ENCODE assay signal across 8 cellular contexts in the genomic region with DNA sequence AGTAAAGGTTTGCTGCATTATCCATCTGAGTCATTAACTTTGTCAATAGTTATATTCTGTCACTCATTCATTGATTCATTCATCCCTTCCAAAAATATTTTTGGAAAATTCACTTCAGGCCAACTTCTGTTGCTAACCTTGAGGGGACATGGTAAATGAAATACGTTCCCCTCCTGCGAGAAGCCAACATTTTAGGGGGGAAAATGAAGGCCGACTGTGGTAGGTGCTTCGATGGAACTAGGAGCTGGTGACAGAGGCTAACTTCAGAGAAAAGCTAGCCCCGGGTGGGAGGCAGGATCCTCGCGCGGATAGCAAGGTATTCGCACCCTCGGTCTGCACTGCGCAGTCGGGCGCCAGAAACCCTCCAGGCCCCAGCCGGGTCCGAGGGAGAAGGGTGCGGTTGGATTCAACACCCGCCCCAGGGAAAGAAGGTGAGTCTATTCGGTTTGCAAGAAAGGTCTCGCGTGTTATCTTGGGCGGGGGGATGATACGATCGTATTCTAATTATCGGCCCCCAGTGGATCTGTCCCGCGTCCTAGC. TPM values are rescaled to one million over a fixed set of nuclear protein-coding genes. Genes with fewer than 3 reads are reported as not detected.
DNase-seq lines count a peak whose midpoint lies in the region; ATAC-seq and TF ChIP-seq lines count a peak whose summit lies in the region.

No MANE protein-coding gene starts in this region.

- H3K36me3 ChIP-seq in hepatocyte (replicated peaks; ENCODE audit: insufficient read depth, low read depth) (no peaks in the 10 kb centered on the region), smooth muscle cell (ENCODE audit: low read depth) (no peaks in the 10 kb centered on the region)

- H2AFZ ChIP-seq in hepatocyte (peak overlapping the region; percentile 94), smooth muscle cell (ENCODE audit: low read depth) (peak overlapping the region; percentile 85)

- ATAC-seq in HG03175 (IDR thresholded peaks at IDR 0.05; ENCODE audit: unreplicated experiment) (peak; percentile 20), HG02970 (IDR thresholded peaks at IDR 0.05; ENCODE audit: low FRiP score, unreplicated experiment) (no peak)

- H3K4me1 ChIP-seq in hepatocyte (ENCODE audit: insufficient read depth) = peaks cover 10% of the 10 kb centered on the region
- peaks cover 17% of the 10 kb centered on the region for H3K4me1 ChIP-seq in smooth muscle cell (ENCODE audit: low read depth)

- H3K79me2 ChIP-seq in hepatocyte (peaks cover 38% of the 10 kb centered on the region), smooth muscle cell (ENCODE audit: low read depth) (peaks cover 40% of the 10 kb centered on the region)

- TF ChIP-seq CTCF in hepatocyte (IDR thresholded peaks at IDR 0.05; ENCODE audit: poor library complexity) (no peak), smooth muscle cell (IDR thresholded peaks at IDR 0.05; ENCODE audit: borderline replicate concordance, insufficient read depth, poor library complexity, severe bottlenecking) (no peak)

- peak overlapping the region; percentile 95 for H3K4me3 Mint-ChIP-seq in activated T-helper 1 cell treated with anti-CD3 and anti-CD28 coated beads, Interleukin-12 subunit alpha, Interleukin-12 subunit beta, Interleukin-2, Interleukin-4 antibody, amounts not matched to agents 30 ng/mL and 10 ng/mL and 1 ng/mL, durations not matched to agents 14 hours and 24 hours and 36 hours

- peak overlapping the region; percentile 98 for H3K27ac Mint-ChIP-seq in activated T-helper 1 cell treated with anti-CD3 and anti-CD28 coated beads, Interleukin-12 subunit alpha, Interleukin-12 subunit beta, Interleukin-2, Interleukin-4 antibody, amounts not matched to agents 30 ng/mL and 10 ng/mL and 1 ng/mL, durations not matched to agents 14 hours and 24 hours and 36 hours

- H3K9me2 ChIP-seq in hepatocyte (replicated peaks; ENCODE audit: insufficient read depth) = no peaks in the 10 kb centered on the region

- no peaks in the 10 kb centered on the region for H4K20me1 ChIP-seq in hepatocyte (ENCODE audit: insufficient read depth, poor library complexity, severe bottlenecking)
- H4K20me1 ChIP-seq in smooth muscle cell (ENCODE audit: low read depth) = no peaks in the 10 kb centered on the region

- H3K27me3 ChIP-seq in hepatocyte = no peaks in the 10 kb centered on the region
- H3K27me3 ChIP-seq in smooth muscle cell (ENCODE audit: low read depth) = no peaks in the 10 kb centered on the region

- H3K4me2 ChIP-seq in hepatocyte = peak overlapping the region; percentile 84
- peak overlapping the region; percentile 99 for H3K4me2 ChIP-seq in smooth muscle cell

- no peaks in the 10 kb centered on the region for H3F3A ChIP-seq in smooth muscle cell (ENCODE audit: low read depth)

- H3K9me3 Mint-ChIP-seq in activated T-helper 1 cell treated with anti-CD3 and anti-CD28 coated beads, Interleukin-12 subunit alpha, Interleukin-12 subunit beta, Interleukin-2, Interleukin-4 antibody, amounts not matched to agents 30 ng/mL and 10 ng/mL and 1 ng/mL, durations not matched to agents 14 hours and 24 hours and 36 hours = no peaks in the 10 kb centered on the region

- H3K27me3 Mint-ChIP-seq in activated T-helper 1 cell treated with anti-CD3 and anti-CD28 coated beads, Interleukin-12 subunit alpha, Interleukin-12 subunit beta, Interleukin-2, Interleukin-4 antibody, amounts not matched to agents 30 ng/mL and 10 ng/mL and 1 ng/mL, durations not matched to agents 14 hours and 24 hours and 36 hours (ENCODE audit: insufficient read depth) = peaks cover 6% of the 10 kb centered on the region

- peak overlapping the region; percentile 56 for H3K4me3 ChIP-seq in hepatocyte
- H3K4me3 ChIP-seq in smooth muscle cell = peak overlapping the region; percentile 77

- WGBS in hepatocyte (ENCODE audit: low lambda C conversion rate, missing lambda C conversion rate) = 14% methylated on average over 26 of the region's 26 CpGs
- WGBS in smooth muscle cell (ENCODE audit: low lambda C conversion rate) = 21% methylated on average over 26 of the region's 26 CpGs

- H3K27ac ChIP-seq in hepatocyte (peak overlapping the region; percentile 92), smooth muscle cell (ENCODE audit: low read depth) (peak overlapping the region; percentile 60)

- H3K4me1 Mint-ChIP-seq in activated T-helper 1 cell treated with anti-CD3 and anti-CD28 coated beads, Interleukin-12 subunit alpha, Interleukin-12 subunit beta, Interleukin-2, Interleukin-4 antibody, amounts not matched to agents 30 ng/mL and 10 ng/mL and 1 ng/mL, durations not matched to agents 14 hours and 24 hours and 36 hours (ENCODE audit: low read depth) = peaks cover 37% of the 10 kb centered on the region

- H3K9ac ChIP-seq in smooth muscle cell (ENCODE audit: low read depth) = peak overlapping the region; percentile 72

- intact Hi-C loops in activated T-helper 1 cell treated with anti-CD3 and anti-CD28 coated beads, Interleukin-12 subunit alpha, Interleukin-12 subunit beta, Interleukin-2, Interleukin-4 antibody, amounts not matched to agents 30 ng/mL and 10 ng/mL and 1 ng/mL, durations not matched to agents 14 hours and 24 hours and 36 hours (cut with micrococcal nuclease) = loop anchor here (2.0 kb wide), 3 partner anchors 92 to 890 kb away; a partner anchor contains a TSS

- H3K36me3 Mint-ChIP-seq in activated T-helper 1 cell treated with anti-CD3 and anti-CD28 coated beads, Interleukin-12 subunit alpha, Interleukin-12 subunit beta, Interleukin-2, Interleukin-4 antibody, amounts not matched to agents 30 ng/mL and 10 ng/mL and 1 ng/mL, durations not matched to agents 14 hours and 24 hours and 36 hours (ENCODE audit: low read depth) = peaks cover 1% of the 10 kb centered on the region

- H3K9me3 ChIP-seq in hepatocyte (ENCODE audit: low read depth) (no peaks in the 10 kb centered on the region), smooth muscle cell (replicated peaks; ENCODE audit: low read depth) (no peaks in the 10 kb centered on the region)

- peak; percentile 69 for DNase-seq in activated CD8-positive, alpha-beta memory T cell treated with anti-CD3 and anti-CD28 coated beads, Interleukin-2, amount 50 U/mL, for 48 hours
- DNase-seq in activated CD8-positive, alpha-beta memory T cell treated with anti-CD3 and anti-CD28 coated beads, Interleukin-2, amount 50 U/mL, for 4 hours = no peak
- no peak for DNase-seq in activated T-helper 1 cell treated with anti-CD3 and anti-CD28 coated beads, Interleukin-12 subunit alpha, Interleukin-12 subunit beta, Interleukin-2, Interleukin-4 antibody, amounts not matched to agents 30 ng/mL and 10 ng/mL and 1 ng/mL, durations not matched to agents 14 hours and 24 hours and 36 hours (ENCODE audit: low spot score)
- DNase-seq in hepatocyte (ENCODE audit: low spot score) = no peak
- DNase-seq in smooth muscle cell (lab: John Stamatoyannopoulos, UW; ENCODE audit: unreplicated experiment) = no peak
- no peak for DNase-seq in hippocampal formation (lab: John Stamatoyannopoulos, UW)

RNA-seq across cellular contexts. Expression of a gene that starts 0.6 kb away (rescaled TPM):
- 42.2 and 50.1 TPM in 2 replicates for total RNA-seq in activated T-helper 1 cell treated with anti-CD3 and anti-CD28 coated beads, Interleukin-12 subunit alpha, Interleukin-12 subunit beta, Interleukin-2, Interleukin-4 antibody, amounts not matched to agents 30 ng/mL and 10 ng/mL and 1 ng/mL, durations not matched to agents 14 hours and 24 hours and 36 hours
- total RNA-seq in hepatocyte = 6.7 and 7.7 TPM in 2 replicates
- polyA plus RNA-seq in hepatocyte = 9.0 and 12.6 TPM in 2 replicates
- total RNA-seq in smooth muscle cell = 6.6 and 6.9 TPM in 2 replicates
- polyA plus RNA-seq in smooth muscle cell = 13.2 and 20.0 TPM in 2 replicates
